ENCODE assay signal across 1 cellular context in the genomic region with DNA sequence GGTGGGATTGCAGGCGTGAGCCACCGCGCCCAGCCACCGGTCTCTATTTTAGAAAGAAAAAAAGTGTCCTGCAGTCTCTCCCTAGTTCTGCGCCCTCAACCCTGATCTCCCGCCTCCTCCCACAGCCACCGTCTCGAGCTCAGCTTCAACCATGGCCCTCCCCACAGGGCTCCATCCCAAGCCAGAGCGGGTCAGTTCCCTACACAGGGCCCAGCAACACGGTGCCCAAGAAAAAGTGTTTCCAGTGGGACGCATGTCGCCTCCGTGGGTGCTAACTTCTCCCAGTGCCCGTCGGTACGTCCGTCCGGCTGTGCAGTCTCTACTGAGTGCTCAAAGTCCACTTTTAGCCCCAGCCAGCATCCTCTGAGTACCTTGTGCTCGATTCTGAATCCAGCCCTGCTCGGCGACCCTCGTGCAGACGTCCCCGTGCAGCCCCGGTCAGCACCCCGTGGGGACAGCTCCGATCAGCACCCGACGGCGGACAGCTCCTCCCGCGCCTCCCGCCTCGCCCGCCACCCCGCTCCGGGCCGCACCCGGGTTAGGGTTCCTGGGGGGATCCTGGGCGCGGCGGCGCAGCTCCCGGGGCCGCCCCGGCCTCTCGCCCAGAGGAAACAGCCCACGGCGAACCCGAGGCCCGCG.
TF ChIP-seq lines count a peak whose summit lies in the region.

No MANE protein-coding gene starts in this region.

TF ChIP-seq in HepG2, 621 proteins besides CTCF, POLR2A, EP300 and RAD21 (continued from another document and continues in another):
- TF ChIP-seq, protein P1, sequence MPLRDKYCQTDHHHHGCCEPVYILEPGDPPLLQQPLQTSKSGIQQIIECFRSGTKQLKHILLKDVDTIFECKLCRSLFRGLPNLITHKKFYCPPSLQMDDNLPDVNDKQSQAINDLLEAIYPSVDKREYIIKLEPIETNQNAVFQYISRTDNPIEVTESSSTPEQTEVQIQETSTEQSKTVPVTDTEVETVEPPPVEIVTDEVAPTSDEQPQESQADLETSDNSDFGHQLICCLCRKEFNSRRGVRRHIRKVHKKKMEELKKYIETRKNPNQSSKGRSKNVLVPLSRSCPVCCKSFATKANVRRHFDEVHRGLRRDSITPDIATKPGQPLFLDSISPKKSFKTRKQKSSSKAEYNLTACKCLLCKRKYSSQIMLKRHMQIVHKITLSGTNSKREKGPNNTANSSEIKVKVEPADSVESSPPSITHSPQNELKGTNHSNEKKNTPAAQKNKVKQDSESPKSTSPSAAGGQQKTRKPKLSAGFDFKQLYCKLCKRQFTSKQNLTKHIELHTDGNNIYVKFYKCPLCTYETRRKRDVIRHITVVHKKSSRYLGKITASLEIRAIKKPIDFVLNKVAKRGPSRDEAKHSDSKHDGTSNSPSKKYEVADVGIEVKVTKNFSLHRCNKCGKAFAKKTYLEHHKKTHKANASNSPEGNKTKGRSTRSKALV (CRISPR knock-in tag; IDR thresholded peaks at IDR 0.05): peak; percentile 96
- no peak for TF ChIP-seq RBM22 (optimal IDR thresholded peaks at IDR 0.05; ENCODE audit: low read length)
- peak; percentile 86 for TF ChIP-seq PHF5A (CRISPR knock-in tag; IDR thresholded peaks at IDR 0.05; ENCODE audit: low read depth, unreplicated experiment)
- peak; percentile 93 for TF ChIP-seq ZSCAN31 (CRISPR knock-in tag; IDR thresholded peaks at IDR 0.05; ENCODE audit: low read depth)
- TF ChIP-seq RERE (CRISPR knock-in tag; IDR thresholded peaks at IDR 0.05; ENCODE audit: low read depth): peak; percentile 62; the same call in 1 of the 2 replicates
- TF ChIP-seq ARID2 (CRISPR knock-in tag; IDR thresholded peaks at IDR 0.05; ENCODE audit: borderline replicate concordance): peak; percentile 57; the same call in 1 of the 2 replicates
- TF ChIP-seq, protein P2, sequence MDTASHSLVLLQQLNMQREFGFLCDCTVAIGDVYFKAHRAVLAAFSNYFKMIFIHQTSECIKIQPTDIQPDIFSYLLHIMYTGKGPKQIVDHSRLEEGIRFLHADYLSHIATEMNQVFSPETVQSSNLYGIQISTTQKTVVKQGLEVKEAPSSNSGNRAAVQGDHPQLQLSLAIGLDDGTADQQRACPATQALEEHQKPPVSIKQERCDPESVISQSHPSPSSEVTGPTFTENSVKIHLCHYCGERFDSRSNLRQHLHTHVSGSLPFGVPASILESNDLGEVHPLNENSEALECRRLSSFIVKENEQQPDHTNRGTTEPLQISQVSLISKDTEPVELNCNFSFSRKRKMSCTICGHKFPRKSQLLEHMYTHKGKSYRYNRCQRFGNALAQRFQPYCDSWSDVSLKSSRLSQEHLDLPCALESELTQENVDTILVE (CRISPR knock-in tag; IDR thresholded peaks at IDR 0.05): peak; percentile 99
- peak; percentile 98 for TF ChIP-seq HOXA7 (CRISPR knock-in tag; IDR thresholded peaks at IDR 0.05)
- TF ChIP-seq ZKSCAN8 (CRISPR knock-in tag; IDR thresholded peaks at IDR 0.05; ENCODE audit: borderline replicate concordance): peak; percentile 76; the same call in 1 of the 2 replicates
- TF ChIP-seq ZFP1 (CRISPR knock-in tag; IDR thresholded peaks at IDR 0.05): peak; percentile 96; the same call in 1 of the 2 replicates
- no peak for TF ChIP-seq HNRNPK (IDR thresholded peaks at IDR 0.05; ENCODE audit: low read depth, low read length, poor library complexity, severe bottlenecking)
- peak; percentile 66; the same call in 1 of the 2 replicates for TF ChIP-seq AHDC1 (CRISPR knock-in tag; IDR thresholded peaks at IDR 0.05; ENCODE audit: borderline replicate concordance)
- TF ChIP-seq ELF4 (CRISPR knock-in tag; IDR thresholded peaks at IDR 0.05; ENCODE audit: borderline replicate concordance): no peak
- TF ChIP-seq POGZ (CRISPR knock-in tag; IDR thresholded peaks at IDR 0.05): no peak
- TF ChIP-seq, protein P3, sequence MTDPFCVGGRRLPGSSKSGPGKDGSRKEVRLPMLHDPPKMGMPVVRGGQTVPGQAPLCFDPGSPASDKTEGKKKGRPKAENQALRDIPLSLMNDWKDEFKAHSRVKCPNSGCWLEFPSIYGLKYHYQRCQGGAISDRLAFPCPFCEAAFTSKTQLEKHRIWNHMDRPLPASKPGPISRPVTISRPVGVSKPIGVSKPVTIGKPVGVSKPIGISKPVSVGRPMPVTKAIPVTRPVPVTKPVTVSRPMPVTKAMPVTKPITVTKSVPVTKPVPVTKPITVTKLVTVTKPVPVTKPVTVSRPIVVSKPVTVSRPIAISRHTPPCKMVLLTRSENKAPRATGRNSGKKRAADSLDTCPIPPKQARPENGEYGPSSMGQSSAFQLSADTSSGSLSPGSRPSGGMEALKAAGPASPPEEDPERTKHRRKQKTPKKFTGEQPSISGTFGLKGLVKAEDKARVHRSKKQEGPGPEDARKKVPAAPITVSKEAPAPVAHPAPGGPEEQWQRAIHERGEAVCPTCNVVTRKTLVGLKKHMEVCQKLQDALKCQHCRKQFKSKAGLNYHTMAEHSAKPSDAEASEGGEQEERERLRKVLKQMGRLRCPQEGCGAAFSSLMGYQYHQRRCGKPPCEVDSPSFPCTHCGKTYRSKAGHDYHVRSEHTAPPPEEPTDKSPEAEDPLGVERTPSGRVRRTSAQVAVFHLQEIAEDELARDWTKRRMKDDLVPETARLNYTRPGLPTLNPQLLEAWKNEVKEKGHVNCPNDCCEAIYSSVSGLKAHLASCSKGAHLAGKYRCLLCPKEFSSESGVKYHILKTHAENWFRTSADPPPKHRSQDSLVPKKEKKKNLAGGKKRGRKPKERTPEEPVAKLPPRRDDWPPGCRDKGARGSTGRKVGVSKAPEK (CRISPR knock-in tag; IDR thresholded peaks at IDR 0.05; ENCODE audit: borderline replicate concordance): no peak
- no peak for TF ChIP-seq GABPA (IDR thresholded peaks at IDR 0.05; ENCODE audit: low read depth, low read length)
- 0 out of 2 replicates have a peak, but pooled peaks have one; percentile 22 for TF ChIP-seq GABPA (CRISPR knock-in tag; IDR thresholded peaks at IDR 0.05; ENCODE audit: low read depth)
- no peak for TF ChIP-seq ZNF24 (IDR thresholded peaks at IDR 0.05)
- TF ChIP-seq ZNF446 (CRISPR knock-in tag; IDR thresholded peaks at IDR 0.05): peak; percentile 99; the same call in 1 of the 2 replicates
- peak; percentile 27; the same call in 1 of the 2 replicates for TF ChIP-seq STAG1 (CRISPR knock-in tag; IDR thresholded peaks at IDR 0.05)
- peak; percentile 95 for TF ChIP-seq ZFAT (CRISPR knock-in tag; conservative IDR thresholded peaks at IDR 0.05)
- no peak for TF ChIP-seq ZNF224 (CRISPR knock-in tag; IDR thresholded peaks at IDR 0.05)
- TF ChIP-seq ZNF572 (CRISPR knock-in tag; IDR thresholded peaks at IDR 0.05): no peak
- TF ChIP-seq HIVEP1 (CRISPR knock-in tag; IDR thresholded peaks at IDR 0.05): peak; percentile 72; the same call in 1 of the 2 replicates
- TF ChIP-seq, protein P4, sequence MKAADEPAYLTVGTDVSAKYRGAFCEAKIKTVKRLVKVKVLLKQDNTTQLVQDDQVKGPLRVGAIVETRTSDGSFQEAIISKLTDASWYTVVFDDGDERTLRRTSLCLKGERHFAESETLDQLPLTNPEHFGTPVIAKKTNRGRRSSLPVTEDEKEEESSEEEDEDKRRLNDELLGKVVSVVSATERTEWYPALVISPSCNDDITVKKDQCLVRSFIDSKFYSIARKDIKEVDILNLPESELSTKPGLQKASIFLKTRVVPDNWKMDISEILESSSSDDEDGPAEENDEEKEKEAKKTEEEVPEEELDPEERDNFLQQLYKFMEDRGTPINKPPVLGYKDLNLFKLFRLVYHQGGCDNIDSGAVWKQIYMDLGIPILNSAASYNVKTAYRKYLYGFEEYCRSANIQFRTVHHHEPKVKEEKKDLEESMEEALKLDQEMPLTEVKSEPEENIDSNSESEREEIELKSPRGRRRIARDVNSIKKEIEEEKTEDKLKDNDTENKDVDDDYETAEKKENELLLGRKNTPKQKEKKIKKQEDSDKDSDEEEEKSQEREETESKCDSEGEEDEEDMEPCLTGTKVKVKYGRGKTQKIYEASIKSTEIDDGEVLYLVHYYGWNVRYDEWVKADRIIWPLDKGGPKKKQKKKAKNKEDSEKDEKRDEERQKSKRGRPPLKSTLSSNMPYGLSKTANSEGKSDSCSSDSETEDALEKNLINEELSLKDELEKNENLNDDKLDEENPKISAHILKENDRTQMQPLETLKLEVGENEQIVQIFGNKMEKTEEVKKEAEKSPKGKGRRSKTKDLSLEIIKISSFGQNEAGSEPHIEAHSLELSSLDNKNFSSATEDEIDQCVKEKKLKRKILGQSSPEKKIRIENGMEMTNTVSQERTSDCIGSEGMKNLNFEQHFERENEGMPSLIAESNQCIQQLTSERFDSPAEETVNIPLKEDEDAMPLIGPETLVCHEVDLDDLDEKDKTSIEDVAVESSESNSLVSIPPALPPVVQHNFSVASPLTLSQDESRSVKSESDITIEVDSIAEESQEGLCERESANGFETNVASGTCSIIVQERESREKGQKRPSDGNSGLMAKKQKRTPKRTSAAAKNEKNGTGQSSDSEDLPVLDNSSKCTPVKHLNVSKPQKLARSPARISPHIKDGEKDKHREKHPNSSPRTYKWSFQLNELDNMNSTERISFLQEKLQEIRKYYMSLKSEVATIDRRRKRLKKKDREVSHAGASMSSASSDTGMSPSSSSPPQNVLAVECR (CRISPR knock-in tag; IDR thresholded peaks at IDR 0.05; ENCODE audit: borderline replicate concordance): peak; percentile 99
- peak; percentile 99 for TF ChIP-seq ETV6 (CRISPR knock-in tag; conservative IDR thresholded peaks at IDR 0.05)
- TF ChIP-seq NFKBIZ (CRISPR knock-in tag; IDR thresholded peaks at IDR 0.05): peak; percentile 99
- TF ChIP-seq TCF7 (IDR thresholded peaks at IDR 0.05; ENCODE audit: low read depth): no peak
- TF ChIP-seq CBX2 (IDR thresholded peaks at IDR 0.05; ENCODE audit: low read depth, low read length): no peak
- TF ChIP-seq CBX2 (CRISPR knock-in tag; IDR thresholded peaks at IDR 0.05; ENCODE audit: low read depth): peak; percentile 67; the same call in 1 of the 2 replicates
- no peak for TF ChIP-seq CREB1 (IDR thresholded peaks at IDR 0.05)
- no peak for TF ChIP-seq CREB1 (CRISPR knock-in tag; IDR thresholded peaks at IDR 0.05)
